17 cellular contexts compared by ENCODE assay signal in the genomic region with DNA sequence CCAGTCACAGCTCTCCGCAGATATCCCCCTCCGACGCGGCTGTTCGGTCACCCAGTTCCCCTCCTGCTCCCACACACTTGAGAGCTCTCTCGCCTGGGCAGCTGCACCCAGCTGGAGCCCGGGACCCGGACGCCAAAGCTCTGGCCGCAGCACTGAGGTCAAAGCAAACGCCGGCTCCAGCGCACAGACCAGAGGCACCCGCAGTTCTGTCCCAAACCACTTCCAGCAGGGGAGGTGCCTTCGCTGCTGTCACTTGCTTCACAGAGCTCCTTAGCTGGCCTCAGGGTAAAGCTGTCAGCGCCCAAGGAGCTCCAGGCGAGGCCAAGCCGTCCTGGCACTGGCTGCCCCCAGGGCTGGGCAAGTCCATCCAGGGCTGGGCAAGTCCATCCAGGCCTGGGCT.
"Had no signal": no experiment of that assay in that cellular context is flagged by ENCODE, and none has a peak within 500 bp of the region (broad histone marks: within the 10 kb centered on the region; RNA-seq: fewer than 3 reads in every experiment).

No MANE protein-coding gene starts in this region.

- H3K4me1 Mint-ChIP-seq: T-helper 17 cell, WTC11 had no signal

- H3K9me3 Mint-ChIP-seq: activated CD8-positive, alpha-beta T cell treated with anti-CD3 and anti-CD28 coated beads for 36 hours; activated naive CD4-positive, alpha-beta T cell treated with anti-CD3 and anti-CD28 coated beads, Interleukin-2, amount 50 U/mL, for 72 hours; activated T-cell treated with anti-CD3 and anti-CD28 coated beads, Interleukin-2, amount 50 U/mL, for 72 hours; type B pancreatic cell; WTC11 had no signal

- H3K4me3 ChIP-seq: cardiac muscle cell, dorsolateral prefrontal cortex, smooth muscle cell had no signal

- H3K27ac ChIP-seq: cardiac muscle cell had no signal

- DNase-seq: activated CD4-positive, alpha-beta T cell treated with anti-CD3 and anti-CD28 coated beads for 4 hours; activated CD8-positive, alpha-beta memory T cell treated with anti-CD3 and anti-CD28 coated beads, Interleukin-2, amount 50 U/mL, for 48 hours; activated CD8-positive, alpha-beta T cell treated with anti-CD3 and anti-CD28 coated beads for 36 hours; activated gamma-delta T cell; activated T-cell treated with anti-CD3 and anti-CD28 coated beads, Interleukin-2, amount 50 U/mL, for 72 hours; hippocampal formation; retina; stimulated activated CD4-positive, alpha-beta T cell treated with anti-CD3 and anti-CD28 coated beads, Interleukin-4, amount 100 ng/mL, for 4 hours; stimulated activated CD8-positive, alpha-beta memory T cell treated with anti-CD3 and anti-CD28 coated beads, Interleukin-4, amount 100 ng/mL, for 48 hours; stimulated activated naive CD4-positive, alpha-beta T cell treated with Interleukin-2 at 50 U/mL for 16 hours; T-helper 17 cell had no signal

- H3K36me3 Mint-ChIP-seq: activated naive CD4-positive, alpha-beta T cell treated with anti-CD3 and anti-CD28 coated beads, Interleukin-2, amount 50 U/mL, for 72 hours had no signal

- H3K27ac Mint-ChIP-seq: activated CD8-positive, alpha-beta T cell treated with anti-CD3 and anti-CD28 coated beads for 36 hours; activated naive CD4-positive, alpha-beta T cell treated with anti-CD3 and anti-CD28 coated beads, Interleukin-2, amount 50 U/mL, for 72 hours; activated T-cell treated with anti-CD3 and anti-CD28 coated beads, Interleukin-2, amount 50 U/mL, for 72 hours; T-helper 17 cell; type B pancreatic cell had no signal

- H3K4me3 Mint-ChIP-seq: activated CD8-positive, alpha-beta T cell treated with anti-CD3 and anti-CD28 coated beads for 36 hours; activated T-cell treated with anti-CD3 and anti-CD28 coated beads, Interleukin-2, amount 50 U/mL, for 72 hours; T-helper 17 cell; type B pancreatic cell; WTC11 had no signal

- ATAC-seq: activated CD8-positive, alpha-beta T cell treated with anti-CD3 and anti-CD28 coated beads for 36 hours; activated naive CD4-positive, alpha-beta T cell treated with anti-CD3 and anti-CD28 coated beads, Interleukin-2, amount 50 U/mL, for 72 hours; activated T-cell treated with anti-CD3 and anti-CD28 coated beads, Interleukin-2, amount 50 U/mL, for 72 hours; T-helper 17 cell; WTC11 had no signal

- H3K27me3 ChIP-seq: cardiac muscle cell, dorsolateral prefrontal cortex had no signal

- H3K27me3 Mint-ChIP-seq: activated CD8-positive, alpha-beta T cell treated with anti-CD3 and anti-CD28 coated beads for 36 hours; T-helper 17 cell; type B pancreatic cell had no signal
